Comparison of ENCODE assay signal across 28 cellular contexts in the genomic region with DNA sequence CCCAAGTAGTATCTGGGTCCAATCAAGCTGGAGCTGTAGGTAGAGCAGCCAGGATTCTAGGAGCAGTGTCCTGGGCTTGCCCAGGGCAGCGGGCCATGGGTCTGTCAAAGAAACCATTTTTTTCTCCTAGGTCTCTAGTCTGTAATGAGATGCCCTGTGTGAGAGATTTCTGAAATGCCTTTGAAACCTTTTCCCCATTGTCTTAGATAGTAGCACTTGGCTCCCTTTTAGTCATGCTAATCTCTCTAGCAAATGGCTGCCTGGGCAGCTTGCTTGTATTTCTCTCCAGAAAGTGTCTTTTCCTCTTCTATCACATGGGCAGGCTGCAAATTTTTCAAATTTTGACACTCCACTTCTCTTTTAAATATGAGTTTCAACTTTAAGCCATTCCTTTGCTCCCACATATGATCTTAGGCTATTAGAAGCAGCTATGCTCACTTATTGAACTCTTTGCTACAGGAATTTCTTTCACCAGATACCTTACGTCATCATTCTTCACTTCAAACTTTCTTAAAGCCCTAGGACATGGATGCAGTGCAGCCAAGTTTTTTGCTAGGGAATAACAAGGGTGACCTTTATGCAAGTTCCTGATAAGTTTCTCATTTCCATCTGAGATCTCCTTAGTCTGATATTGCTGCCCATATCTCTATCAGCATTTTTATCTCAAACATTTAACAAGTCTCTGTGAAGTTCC.
"Had no signal": no experiment of that assay in that cellular context is flagged by ENCODE, and none has a peak within 500 bp of the region (broad histone marks: within the 10 kb centered on the region; RNA-seq: fewer than 3 reads in every experiment).

No MANE protein-coding gene starts in this region.

- H3K36me3 Mint-ChIP-seq: activated CD4-positive, alpha-beta memory T cell treated with anti-CD3 and anti-CD28 coated beads for 36 hours; activated naive CD8-positive, alpha-beta T cell had no signal

- H3K36me3 ChIP-seq: breast epithelium, SJSA1 had no signal

- H3K27me3 ChIP-seq: breast epithelium, SJSA1 had no signal

- H3K4me1 ChIP-seq: breast epithelium, SJSA1 had no signal

- H3K4me2 ChIP-seq: KMS-11 had no signal

- ATAC-seq: activated T-cell treated with anti-CD3 and anti-CD28 coated beads, Interleukin-2, amount 50 U/mL, for 4 hours; Panc1; T-helper 17 cell had no signal

- H3K27me3 Mint-ChIP-seq: activated CD4-positive, alpha-beta memory T cell treated with anti-CD3 and anti-CD28 coated beads for 36 hours; activated CD4-positive, alpha-beta T cell treated with anti-CD3 and anti-CD28 coated beads, Interleukin-2, amount 10 ng/mL, durations not matched to agents 7 days and 5 days; activated naive CD8-positive, alpha-beta T cell; T-helper 17 cell had no signal

- H3K27ac ChIP-seq: breast epithelium, KMS-11, SJSA1 had no signal

- H3K9me3 ChIP-seq: SJSA1 had no signal

- H3K9ac ChIP-seq: KMS-11 had no signal

- DNase-seq: activated CD4-positive, alpha-beta memory T cell treated with anti-CD3 and anti-CD28 coated beads for 36 hours; activated CD4-positive, alpha-beta T cell treated with anti-CD3 and anti-CD28 coated beads, Interleukin-2, amount 10 ng/mL, durations not matched to agents 7 days and 5 days; activated CD4-positive, CD25-positive, alpha-beta regulatory T cell; activated CD8-positive, alpha-beta memory T cell treated with anti-CD3 and anti-CD28 coated beads for 24 hours; activated effector memory CD4-positive, alpha-beta T cell treated with anti-CD3 and anti-CD28 coated beads, Interleukin-2, amount 50 U/mL, for 16 hours; activated naive CD4-positive, alpha-beta T cell treated with Interleukin-2 at 50 U/mL for 16 hours; activated T-cell treated with anti-CD3 and anti-CD28 coated beads, Interleukin-2, amount 50 U/mL, for 4 hours; caudate nucleus; NCI-H1092; NCI-H1417 treated with DMSO at 0.1 percent for 48 hours; NCI-H1694; NCI-H2029; NCI-H2107; NCI-H2171 treated with DMSO at 0.1 percent for 48 hours; NCI-H345; NCI-H510A; NCI-H526 treated with DMSO at 0.1 percent for 48 hours; NCI-H82; OCI-M1; RPMI8226; SHP77; T-helper 17 cell; T1000 had no signal

- H3K4me1 Mint-ChIP-seq: activated CD4-positive, alpha-beta T cell treated with anti-CD3 and anti-CD28 coated beads, Interleukin-2, amount 10 ng/mL, durations not matched to agents 7 days and 5 days; T-helper 17 cell had no signal

- H3K4me3 Mint-ChIP-seq: activated CD4-positive, alpha-beta memory T cell treated with anti-CD3 and anti-CD28 coated beads for 36 hours; activated CD4-positive, alpha-beta T cell treated with anti-CD3 and anti-CD28 coated beads, Interleukin-2, amount 10 ng/mL, durations not matched to agents 7 days and 5 days; activated naive CD8-positive, alpha-beta T cell; activated T-cell treated with anti-CD3 and anti-CD28 coated beads, Interleukin-2, amount 50 U/mL, for 4 hours; T-helper 17 cell had no signal

- H3K4me3 ChIP-seq: breast epithelium, SJSA1 had no signal

- H3K27ac Mint-ChIP-seq: activated CD4-positive, alpha-beta memory T cell treated with anti-CD3 and anti-CD28 coated beads for 36 hours; activated CD4-positive, alpha-beta T cell treated with anti-CD3 and anti-CD28 coated beads, Interleukin-2, amount 10 ng/mL, durations not matched to agents 7 days and 5 days; activated naive CD8-positive, alpha-beta T cell; T-helper 17 cell had no signal
